In genomic region chr14:95483843-95484165, GRCh38 we compare ENCODE assay signal across 13 cellular contexts. TPM values are rescaled to one million over a fixed set of nuclear protein-coding genes. Genes with fewer than 3 reads are reported as not detected.
DNase-seq lines count a peak whose midpoint lies in the region; ATAC-seq and TF ChIP-seq lines count a peak whose summit lies in the region.
"Had no signal": no experiment of that assay in that cellular context is flagged by ENCODE, and none has a peak within 500 bp of the region (broad histone marks: within the 10 kb centered on the region; RNA-seq: fewer than 3 reads in every experiment).

No MANE protein-coding gene starts in this region.

- H3K27ac Mint-ChIP-seq in CD8-positive, alpha-beta memory T cell: peak overlapping the region; percentile 7 to 94 (median 68)
- H3K27ac Mint-ChIP-seq: stimulated activated naive CD8-positive, alpha-beta T cell treated with anti-CD3 and anti-CD28 coated beads, Interleukin-15, amount 100 ng/mL, for 72 hours had no signal

- BruUV-seq in PC-9 (replicated peaks; lab: Mats Ljungman, UMichigan): no TSS peak

- DNase-seq in CD8-positive, alpha-beta memory T cell: no peak
- no peak for DNase-seq in PC-9
- no peak for DNase-seq in smooth muscle cell (lab: John Stamatoyannopoulos, UW; ENCODE audit: unreplicated experiment)
- DNase-seq in epidermal melanocyte (ENCODE audit: insufficient read length, low spot score): no peak
- DNase-seq: DMS79 treated with DMSO at 0.1 percent for 48 hours; naive B cell; NCI-H187 treated with DMSO at 0.1 percent for 48 hours; OCI-M1; stimulated activated naive CD8-positive, alpha-beta T cell treated with anti-CD3 and anti-CD28 coated beads, Interleukin-15, amount 100 ng/mL, for 72 hours had no signal

- H4K20me1 ChIP-seq in PC-9 (ENCODE audit: insufficient read depth) (no peaks in the 10 kb centered on the region), smooth muscle cell (ENCODE audit: low read depth) (no peaks in the 10 kb centered on the region)

- ATAC-seq in gastroesophageal sphincter (no peak), HG03521 (IDR thresholded peaks at IDR 0.05; ENCODE audit: unreplicated experiment) (no peak), HG02852 (IDR thresholded peaks at IDR 0.05; ENCODE audit: unreplicated experiment) (no peak)
- ATAC-seq: stimulated activated naive CD8-positive, alpha-beta T cell treated with anti-CD3 and anti-CD28 coated beads, Interleukin-15, amount 100 ng/mL, for 72 hours had no signal

- no peak overlapping the region for H3K4me3 Mint-ChIP-seq in CD8-positive, alpha-beta memory T cell
- H3K4me3 Mint-ChIP-seq: activated T-helper 1 cell treated with anti-CD3 and anti-CD28 coated beads, Interleukin-12 subunit alpha, Interleukin-12 subunit beta, Interleukin-2, Interleukin-4 antibody, amounts not matched to agents 30 ng/mL and 10 ng/mL and 1 ng/mL, durations not matched to agents 14 hours and 24 hours and 36 hours; stimulated activated naive CD8-positive, alpha-beta T cell treated with anti-CD3 and anti-CD28 coated beads, Interleukin-15, amount 100 ng/mL, for 72 hours had no signal

- peaks cover 5% of the 10 kb centered on the region; the same call in 1 of the 2 replicates for H3F3A ChIP-seq in PC-9 (ENCODE audit: insufficient read depth, low read depth)
- no peaks in the 10 kb centered on the region for H3F3A ChIP-seq in smooth muscle cell (ENCODE audit: low read depth)

- CTCF ChIA-PET in CD8-positive, alpha-beta memory T cell (lab: Charles Lee): interaction anchor here (1.1 to 1.4 kb wide), 2 partner anchors 32 to 42 kb away, joined by 3 to 4 read pairs; partner anchors contain the start of gene SYNE3
- CTCF ChIA-PET in PC-9 (lab: Charles Lee): no interaction called here

- H3K36me3 Mint-ChIP-seq in CD8-positive, alpha-beta memory T cell: peaks cover 0 to 12% (median 1%) of the 10 kb centered on the region in 3 donors

- TF ChIP-seq CTCF in PC-9 (conservative IDR thresholded peaks at IDR 0.05): no peak
- no peak for TF ChIP-seq CTCF in gastroesophageal sphincter (IDR thresholded peaks at IDR 0.05)
- TF ChIP-seq CTCF in smooth muscle cell (IDR thresholded peaks at IDR 0.05; ENCODE audit: borderline replicate concordance, insufficient read depth, poor library complexity, severe bottlenecking): no peak

- H3K79me2 ChIP-seq in PC-9 (ENCODE audit: low read depth): no peaks in the 10 kb centered on the region
- no peaks in the 10 kb centered on the region for H3K79me2 ChIP-seq in smooth muscle cell (ENCODE audit: low read depth)

- POLR2A ChIA-PET in CD8-positive, alpha-beta memory T cell (lab: Charles Lee): no interaction called here
- POLR2A ChIA-PET in PC-9 (lab: Charles Lee; ENCODE audit: unreplicated experiment): no interaction called here

- intact Hi-C loops in PC-9 (cut with micrococcal nuclease; ENCODE audit: unreplicated experiment): no loop called here

- H2AFZ ChIP-seq in PC-9 (no peak overlapping the region), smooth muscle cell (ENCODE audit: low read depth) (no peak overlapping the region)

- peak overlapping the region; percentile 56 for H3K4me2 ChIP-seq in PC-9
- peak overlapping the region; percentile 61 for H3K4me2 ChIP-seq in smooth muscle cell

- peaks cover 20% of the 10 kb centered on the region for H3K4me1 ChIP-seq in CD8-positive, alpha-beta memory T cell (ENCODE audit: insufficient read depth, low read length)
- H3K4me1 ChIP-seq in PC-9 (replicated peaks; ENCODE audit: insufficient read depth): peaks cover 48% of the 10 kb centered on the region
- peaks cover 0 to 92% (median 54%) of the 10 kb centered on the region in 3 donors for H3K4me1 ChIP-seq in gastroesophageal sphincter
- peaks cover 13% of the 10 kb centered on the region for H3K4me1 ChIP-seq in smooth muscle cell (ENCODE audit: low read depth)

- no peak for TF ChIP-seq POLR2A in gastroesophageal sphincter (IDR thresholded peaks at IDR 0.05)

- no CpG with 5 or more reads among the region's 4 CpGs for WGBS in gastroesophageal sphincter (ENCODE audit: low coverage in 1 of 2), 2 donors
- WGBS in smooth muscle cell (ENCODE audit: low lambda C conversion rate): 97% methylated on average over 4 of the region's 4 CpGs

- no peaks in the 10 kb centered on the region for H3K9me2 ChIP-seq in PC-9 (ENCODE audit: insufficient read depth)

- no peaks in the 10 kb centered on the region for H3K27me3 ChIP-seq in CD8-positive, alpha-beta memory T cell (ENCODE audit: insufficient read depth, low read length, poor library complexity, severe bottlenecking)
- H3K27me3 ChIP-seq in PC-9 (ENCODE audit: insufficient read depth, low read depth): no peaks in the 10 kb centered on the region
- H3K27me3 ChIP-seq in gastroesophageal sphincter: peaks cover 4% of the 10 kb centered on the region
- no peaks in the 10 kb centered on the region for H3K27me3 ChIP-seq in smooth muscle cell (ENCODE audit: low read depth)

- H3K9me3 ChIP-seq in CD8-positive, alpha-beta memory T cell (ENCODE audit: low read length): no peaks in the 10 kb centered on the region
- H3K9me3 ChIP-seq in PC-9 (ENCODE audit: insufficient read depth, low read depth) (no peaks in the 10 kb centered on the region), gastroesophageal sphincter (no peaks in the 10 kb centered on the region), smooth muscle cell (replicated peaks; ENCODE audit: low read depth) (no peaks in the 10 kb centered on the region)

- H3K36me3 ChIP-seq in CD8-positive, alpha-beta memory T cell (ENCODE audit: insufficient read depth, low read length): no peaks in the 10 kb centered on the region
- H3K36me3 ChIP-seq in PC-9 (ENCODE audit: low read depth) (no peaks in the 10 kb centered on the region), gastroesophageal sphincter (no peaks in the 10 kb centered on the region), smooth muscle cell (ENCODE audit: low read depth) (no peaks in the 10 kb centered on the region)

- no peak overlapping the region for H3K4me3 ChIP-seq in CD8-positive, alpha-beta memory T cell (ENCODE audit: low read length)
- no peak overlapping the region for H3K4me3 ChIP-seq in PC-9
- H3K4me3 ChIP-seq in gastroesophageal sphincter: no peak overlapping the region
- no peak overlapping the region for H3K4me3 ChIP-seq in smooth muscle cell

- H3K27ac ChIP-seq in CD8-positive, alpha-beta memory T cell (ENCODE audit: low read depth, low read length): no peak overlapping the region
- peak overlapping the region; percentile 55 for H3K27ac ChIP-seq in PC-9
- peak overlapping the region in 3 of 4 donors; percentile 65 to 79 (median 69) for H3K27ac ChIP-seq in gastroesophageal sphincter
- H3K27ac ChIP-seq in smooth muscle cell (ENCODE audit: low read depth): peak overlapping the region; percentile 55

- H3K27me3 Mint-ChIP-seq in CD8-positive, alpha-beta memory T cell: no peaks in the 10 kb centered on the region
- H3K27me3 Mint-ChIP-seq: naive B cell; stimulated activated naive CD8-positive, alpha-beta T cell treated with anti-CD3 and anti-CD28 coated beads, Interleukin-15, amount 100 ng/mL, for 72 hours had no signal

- H3K9me3 Mint-ChIP-seq in CD8-positive, alpha-beta memory T cell: no peaks in the 10 kb centered on the region
- H3K9me3 Mint-ChIP-seq: activated T-helper 1 cell treated with anti-CD3 and anti-CD28 coated beads, Interleukin-12 subunit alpha, Interleukin-12 subunit beta, Interleukin-2, Interleukin-4 antibody, amounts not matched to agents 30 ng/mL and 10 ng/mL and 1 ng/mL, durations not matched to agents 14 hours and 24 hours and 36 hours; naive B cell; stimulated activated naive CD8-positive, alpha-beta T cell treated with anti-CD3 and anti-CD28 coated beads, Interleukin-15, amount 100 ng/mL, for 72 hours had no signal

- no peak overlapping the region for H3K9ac ChIP-seq in smooth muscle cell (ENCODE audit: low read depth)

- peaks cover 52 to 84% (median 62%) of the 10 kb centered on the region in 3 donors for H3K4me1 Mint-ChIP-seq in CD8-positive, alpha-beta memory T cell

- TF ChIP-seq EP300 in gastroesophageal sphincter (IDR thresholded peaks at IDR 0.05): no peak

RNA-seq across cellular contexts. Expression of gene SYNE3, which starts 32.6 kb away (rescaled TPM):
- 10 to 100 TPM; 37.6 to 39.7 TPM for total RNA-seq in CD8-positive, alpha-beta memory T cell
- 4.3 TPM for polyA plus RNA-seq in CD8-positive, alpha-beta memory T cell
- 1.5 and 1.9 TPM in 2 replicates for total RNA-seq in PC-9 (2021)
- 10 to 100 TPM; 16.5 to 28.0 (median 20.3) TPM for total RNA-seq in gastroesophageal sphincter
- 4.0 and 4.2 TPM in 2 replicates for total RNA-seq in smooth muscle cell
- 2.7 and 4.1 TPM in 2 replicates for polyA plus RNA-seq in smooth muscle cell

RNA-seq across cellular contexts. Expression of gene GLRX5, which starts 51.0 kb away (rescaled TPM):
- 10 to 100 TPM; 52.9 to 54.6 TPM for total RNA-seq in CD8-positive, alpha-beta memory T cell
- 72.9 TPM for polyA plus RNA-seq in CD8-positive, alpha-beta memory T cell
- total RNA-seq in PC-9 (2021) (19.6 and 23.2 TPM in 2 replicates), gastroesophageal sphincter (10 to 100 TPM; 30.5 to 50.5 (median 33.3) TPM), smooth muscle cell (42.4 and 53.5 TPM in 2 replicates)
- 79.8 and 84.3 TPM in 2 replicates for polyA plus RNA-seq in smooth muscle cell
